ENCODE assay signal across 9 cellular contexts in genomic region chr7:30143748-30144251, GRCh38. TPM values are rescaled to one million over a fixed set of nuclear protein-coding genes. Genes with fewer than 3 reads are reported as not detected.
A peak's percentile ranks its signal among the peaks of the same experiment; 100 is the strongest.
DNase-seq lines count a peak whose midpoint lies in the region; ATAC-seq, FAIRE-seq and TF ChIP-seq lines count a peak whose summit lies in the region.
"Had no signal": no experiment of that assay in that cellular context is flagged by ENCODE, and none has a peak within 500 bp of the region (broad histone marks: within the 10 kb centered on the region; RNA-seq: fewer than 3 reads in every experiment).

No MANE protein-coding gene starts in this region.

- H3F3A ChIP-seq in Loucy (ENCODE audit: low read depth): peaks cover 9% of the 10 kb centered on the region; the same call in 1 of the 2 replicates

- H3K27ac ChIP-seq in RWPE1 (no peak overlapping the region), keratinocyte (ENCODE audit: control insufficient read depth, insufficient read depth, low read length) (no peak overlapping the region)

- H3K9me1 ChIP-seq in keratinocyte (ENCODE audit: control insufficient read depth, extremely low read depth, insufficient read depth, low read length): no peaks in the 10 kb centered on the region

- DNase-seq in COLO668 (lab: John Stamatoyannopoulos, UW; ENCODE audit: unreplicated experiment): peak; percentile 96
- DNase-seq in RWPE1 (ENCODE audit: low spot score): peak; percentile 66
- DNase-seq in keratinocyte (ENCODE audit: low read depth, low spot score): no peak
- no peak for DNase-seq in foreskin melanocyte
- no peak for DNase-seq in stimulated activated CD4-positive, alpha-beta T cell treated with anti-CD3 and anti-CD28 coated beads, Interleukin-1b, Interleukin-23, amount 100 ng/mL, for 48 hours
- DNase-seq in GM20000 (ENCODE audit: low spot score): no peak
- DNase-seq: T-helper 2 cell had no signal

- no peak for ATAC-seq in GM21515 (IDR thresholded peaks at IDR 0.05; ENCODE audit: unreplicated experiment)

- H3K4me3 ChIP-seq in Loucy (ENCODE audit: low read length, poor library complexity, severe bottlenecking) (peak overlapping the region; percentile 26), keratinocyte (ENCODE audit: control insufficient read depth in 2 of 3, extremely low read depth in 1 of 3, insufficient read depth in 2 of 3, low read depth in 1 of 3, low read length in 3 of 3) (no peak overlapping the region)

- no peak overlapping the region for H2AFZ ChIP-seq in Loucy (ENCODE audit: low read length)
- H2AFZ ChIP-seq in keratinocyte (ENCODE audit: control insufficient read depth, low read length): no peak overlapping the region

- peak overlapping the region; percentile 22 for H3K9ac ChIP-seq in Loucy (ENCODE audit: low read depth, low read length, poor library complexity, severe bottlenecking)
- H3K9ac ChIP-seq in keratinocyte (ENCODE audit: control insufficient read depth, extremely low read depth, insufficient read depth, low read length): no peak overlapping the region

- POLR2A ChIA-PET in RWPE1 (lab: Yijun Ruan, JAX; ENCODE audit: low non-redundant PET): no interaction called here

- H3K4me1 ChIP-seq in Loucy (ENCODE audit: insufficient read depth, low read length, poor library complexity, severe bottlenecking) (peaks cover 74% of the 10 kb centered on the region), keratinocyte (ENCODE audit: control insufficient read depth, extremely low read depth, insufficient read depth, low read length) (peaks cover 35% of the 10 kb centered on the region)

- CTCF ChIA-PET in RWPE1 (lab: Yijun Ruan, JAX): no interaction called here

- no peaks in the 10 kb centered on the region for H3K9me2 ChIP-seq in Loucy (replicated peaks; ENCODE audit: low read depth, low read length)

- peak overlapping the region; percentile 68 for H3K4me2 ChIP-seq in Loucy (ENCODE audit: low read depth, low read length, poor library complexity, severe bottlenecking)
- peak overlapping the region; percentile 87 for H3K4me2 ChIP-seq in keratinocyte (ENCODE audit: control insufficient read depth, extremely low read depth, insufficient read depth, low read depth, low read length)

- H3K79me2 ChIP-seq in Loucy (ENCODE audit: insufficient read depth, low read length) (no peaks in the 10 kb centered on the region), keratinocyte (ENCODE audit: control insufficient read depth, insufficient read depth, low read length) (peaks cover 3% of the 10 kb centered on the region)

- H3K36me3 ChIP-seq in Loucy (ENCODE audit: insufficient read depth, low read length): no peaks in the 10 kb centered on the region
- no peaks in the 10 kb centered on the region for H3K36me3 ChIP-seq in keratinocyte (ENCODE audit: control insufficient read depth in 2 of 2, extremely low read depth in 1 of 2, insufficient read depth in 2 of 2, low read length in 2 of 2)

- no peaks in the 10 kb centered on the region for H4K20me1 ChIP-seq in Loucy (ENCODE audit: insufficient read depth, low read length, poor library complexity, severe bottlenecking)
- no peaks in the 10 kb centered on the region for H4K20me1 ChIP-seq in keratinocyte (ENCODE audit: control insufficient read depth, extremely low read depth, insufficient read depth, low read length)

- dilution Hi-C loops in keratinocyte (cut with MboI; ENCODE audit: extremely low pct_ligation_motif_present, low sequenced_read_pairs): no loop called here

- FAIRE-seq in keratinocyte (lab: Jason Lieb, UNC): peak; percentile 69

- TF ChIP-seq CTCF in Loucy (conservative IDR thresholded peaks at IDR 0.05; ENCODE audit: low read length) (no peak), RWPE1 (conservative IDR thresholded peaks at IDR 0.05; ENCODE audit: low read depth) (no peak), keratinocyte (optimal IDR thresholded peaks at IDR 0.05 in 1 of 3, IDR thresholded peaks at IDR 0.05 in 1 of 3, conservative IDR thresholded peaks at IDR 0.05 in 1 of 3; ENCODE audit: extremely low read depth in 1 of 3, insufficient read depth in 2 of 3, low read length in 3 of 3) (no peak), GM20000 (IDR thresholded peaks at IDR 0.05; ENCODE audit: extremely low read depth, missing control alignments) (no peak)

- H3K27me3 ChIP-seq in Loucy (ENCODE audit: insufficient read depth, low read length, poor library complexity, severe bottlenecking) (no peaks in the 10 kb centered on the region), keratinocyte (ENCODE audit: control insufficient read depth, extremely low read depth, insufficient read depth, low read length) (no peaks in the 10 kb centered on the region)

- H3K9me3 ChIP-seq in Loucy (ENCODE audit: insufficient read depth, low read depth, low read length) (no peaks in the 10 kb centered on the region), keratinocyte (ENCODE audit: control insufficient read depth, low read depth, low read length) (no peaks in the 10 kb centered on the region)

RNA-seq across cellular contexts. Expression of gene MTURN, which starts 9.0 kb away (rescaled TPM):
- polyA plus RNA-seq in keratinocyte: 5.9 to 10.9 TPM (median 10.8 TPM) in 3 replicates
- polyA plus RNA-seq in keratinocyte (2011; ENCODE audit: low read depth): 5.5 TPM
- polyA plus RNA-seq in keratinocyte (2011; cell fraction: cytosol; rRNA removed): 6.6 and 8.5 TPM in 2 replicates
- 11.0 and 12.6 TPM in 2 replicates for polyA plus RNA-seq in keratinocyte (2011; cell fraction: nucleus; rRNA removed)
- polyA plus RNA-seq in keratinocyte (2012; ENCODE audit: low replicate concordance): 7.7 and 9.7 TPM in 2 replicates
- 4.3 to 10.3 TPM (median 9.9 TPM) in 3 replicates for polyA minus RNA-seq in keratinocyte
- polyA minus RNA-seq in keratinocyte (2011; cell fraction: cytosol; rRNA and poly(A)+ RNA removed): 6.1 TPM
- polyA minus RNA-seq in keratinocyte (2011; cell fraction: nucleus; rRNA and poly(A)+ RNA removed): 5.0 and 10.3 TPM in 2 replicates

Comparison
In these comparisons a context has a peak if more than half of its experiments do, and no peak if none do; other contexts are left out.
1. DNase-seq: peak in COLO668 (single experiment) and RWPE1 (single experiment); none in keratinocyte (single experiment), foreskin melanocyte (single experiment), stimulated activated CD4-positive, alpha-beta T cell treated with anti-CD3 and anti-CD28 coated beads, Interleukin-1b, Interleukin-23, amount 100 ng/mL, for 48 hours (single experiment) and GM20000 (single experiment).